28 cellular contexts compared by ENCODE assay signal in genomic region chr11:31649129-31649528, GRCh38.
"Had no signal": no experiment of that assay in that cellular context is flagged by ENCODE, and none has a peak within 500 bp of the region (broad histone marks: within the 10 kb centered on the region; RNA-seq: fewer than 3 reads in every experiment).

No MANE protein-coding gene starts in this region.

- H3K27ac Mint-ChIP-seq: immature natural killer cell; mesothelial cell of epicardium; naive B cell; natural killer cell; nephron progenitor cell; progenitor cell of endocrine pancreas; stimulated activated naive B cell treated with anti-CD40 and anti-IgM and Interleukin-4, amounts not matched to agents 10 μg/mL and 1 μg/mL and 100 μg/mL, for 72 hours had no signal

- H3K9me3 ChIP-seq: left lung, lower lobe of right lung, ovary, right atrium auricular region, stomach, testis, thyroid gland, transverse colon, upper lobe of left lung had no signal

- ATAC-seq: left colon; left lung; lower lobe of right lung; natural killer cell; sciatic nerve; stimulated activated naive B cell treated with anti-CD40 and anti-IgM and Interleukin-4, amounts not matched to agents 10 μg/mL and 1 μg/mL and 100 μg/mL, for 72 hours; stimulated activated naive CD8-positive, alpha-beta T cell treated with anti-CD3 and anti-CD28 coated beads, Interleukin-15, Interleukin-2, amounts not matched to agents 100 U/mL and 50 U/mL, for 24 hours had no signal

- H3K4me1 Mint-ChIP-seq: immature natural killer cell, naive B cell, natural killer cell had no signal

- H3K27ac ChIP-seq: left lung, lower lobe of right lung, ovary, right atrium auricular region, skin epidermis, stomach, testis, thyroid gland, transverse colon, upper lobe of left lung had no signal

- DNase-seq: hypothalamus; immature natural killer cell; kidney; left colon; left lung; lower lobe of right lung; mammary epithelial cell; mesenchymal stem cell; naive B cell; natural killer cell; nephron progenitor cell; ovary; stimulated activated CD4-positive, alpha-beta T cell treated with anti-CD3 and anti-CD28 coated beads, Interleukin-12 subunit alpha, Interleukin-12 subunit beta, amount 100 ng/mL, for 4 hours; stimulated activated CD4-positive, alpha-beta T cell treated with anti-CD3 and anti-CD28 coated beads, Interleukin-15, amount 100 ng/mL, for 24 hours; stimulated activated CD4-positive, alpha-beta T cell treated with anti-CD3 and anti-CD28 coated beads, Interleukin-2, amount 100 ng/mL, for 24 hours; stimulated activated CD4-positive, alpha-beta T cell treated with anti-CD3 and anti-CD28 coated beads, Interleukin-4, amount 100 ng/mL, for 1 hour; stimulated activated naive B cell treated with anti-CD40 and anti-IgM and Interleukin-4, amounts not matched to agents 10 μg/mL and 1 μg/mL and 100 μg/mL, for 72 hours; stimulated activated naive CD8-positive, alpha-beta T cell treated with anti-CD3 and anti-CD28 coated beads, Interleukin-15, Interleukin-2, amounts not matched to agents 100 U/mL and 50 U/mL, for 24 hours; stomach; testis; thyroid gland; transverse colon; upper lobe of left lung had no signal

- H3K4me1 ChIP-seq: lower lobe of right lung, testis, thyroid gland, transverse colon, upper lobe of left lung had no signal

- H3K4me3 ChIP-seq: left lung, lower lobe of right lung, ovary, right atrium auricular region, skin epidermis, stomach, testis, thyroid gland, transverse colon, upper lobe of left lung had no signal

- FAIRE-seq: kidney had no signal

- H3K36me3 ChIP-seq: left lung, lower lobe of right lung, ovary, right atrium auricular region, thyroid gland, transverse colon had no signal

- H3K9me3 Mint-ChIP-seq: immature natural killer cell; mesothelial cell of epicardium; naive B cell; natural killer cell; nephron progenitor cell; stimulated activated naive B cell treated with anti-CD40 and anti-IgM and Interleukin-4, amounts not matched to agents 10 μg/mL and 1 μg/mL and 100 μg/mL, for 72 hours had no signal

- H3K4me3 Mint-ChIP-seq: immature natural killer cell; mesothelial cell of epicardium; naive B cell; natural killer cell; nephron progenitor cell; stimulated activated naive B cell treated with anti-CD40 and anti-IgM and Interleukin-4, amounts not matched to agents 10 μg/mL and 1 μg/mL and 100 μg/mL, for 72 hours had no signal

- H3K27me3 Mint-ChIP-seq: naive B cell; progenitor cell of endocrine pancreas; stimulated activated naive B cell treated with anti-CD40 and anti-IgM and Interleukin-4, amounts not matched to agents 10 μg/mL and 1 μg/mL and 100 μg/mL, for 72 hours had no signal

- H3K27me3 ChIP-seq: left lung, ovary, right atrium auricular region, stomach, testis, thyroid gland, transverse colon, upper lobe of left lung had no signal

- H3K36me3 Mint-ChIP-seq: mesothelial cell of epicardium had no signal
